ENCODE assay signal across 16 cellular contexts in genomic region chr6:154394571-154394970, GRCh38. TPM values are rescaled to one million over a fixed set of nuclear protein-coding genes. Genes with fewer than 3 reads are reported as not detected.
A peak's percentile ranks its signal among the peaks of the same experiment; 100 is the strongest.
DNase-seq lines count a peak whose midpoint lies in the region; ATAC-seq and TF ChIP-seq lines count a peak whose summit lies in the region.
"Had no signal": no experiment of that assay in that cellular context is flagged by ENCODE, and none has a peak within 500 bp of the region (broad histone marks: within the 10 kb centered on the region; RNA-seq: fewer than 3 reads in every experiment).

No MANE protein-coding gene starts in this region.

- H3K4me3 Mint-ChIP-seq in neural crest cell, result peak overlapping the region; percentile 1
- no peak overlapping the region for H3K4me3 Mint-ChIP-seq in T-helper 2 cell treated with Interferon-gamma antibody and Interleukin-4, amounts not matched to agents 5 μg/mL and 100 μg/mL, for 36 hours
- H3K4me3 Mint-ChIP-seq: CD4-positive, CD25-positive, alpha-beta regulatory T cell; HFFc6 had no signal

- TF ChIP-seq CTCF in IMR-90 (conservative IDR thresholded peaks at IDR 0.05; ENCODE audit: low read depth, low read length) (no peak), neural crest cell (conservative IDR thresholded peaks at IDR 0.05) (no peak)

- ATAC-seq in IMR-90 (ENCODE audit: low read depth), result no peak

- CTCF ChIA-PET in IMR-90 (lab: Yijun Ruan, JAX), result no interaction called here

- no peak overlapping the region for H3K9ac ChIP-seq in IMR-90 (ENCODE audit: low read depth, low read length)
- H3K9ac ChIP-seq: BLaER1 treated with 17β-estradiol and CSF1 and Interleukin-3, amounts not matched to agents 10 nM and 100 nM had no signal

- H3K9me3 Mint-ChIP-seq in neural crest cell, result peaks cover 2% of the 10 kb centered on the region
- H3K9me3 Mint-ChIP-seq in T-helper 2 cell treated with Interferon-gamma antibody and Interleukin-4, amounts not matched to agents 5 μg/mL and 100 μg/mL, for 36 hours, result no peaks in the 10 kb centered on the region

- in situ Hi-C loops in IMR-90 (cut with MboI; ENCODE audit: low sequenced_read_pairs), result no loop called here

- no peak overlapping the region for H2BK20ac ChIP-seq in IMR-90 (ENCODE audit: low read depth, low read length)

- DNase-seq in IMR-90 (no peak), globus pallidus (ENCODE audit: low spot score) (peak; percentile 65), neural crest cell (ENCODE audit: low read depth, low spot score) (no peak), superior temporal gyrus (ENCODE audit: extremely low spot score) (peak; percentile 72), OCI-M1 (lab: John Stamatoyannopoulos, UW) (no peak)
- no peak for DNase-seq in NK-92 treated with Interleukin-12 subunit alpha and Interleukin-12 subunit beta, amount 100 ng/mL, for 24 hours (lab: John Stamatoyannopoulos, UW)
- no peak for DNase-seq in T-helper 2 cell treated with Interferon-gamma antibody and Interleukin-4, amounts not matched to agents 5 μg/mL and 100 μg/mL, for 36 hours (ENCODE audit: low spot score)
- DNase-seq: ACHN; Calu3; CD4-positive, CD25-positive, alpha-beta regulatory T cell; DMS 273 treated with DMSO at 0.1 percent for 48 hours; HCEC 1CT; HFFc6 had no signal

- no peaks in the 10 kb centered on the region for H3K27me3 Mint-ChIP-seq in neural crest cell (ENCODE audit: low read depth)
- no peaks in the 10 kb centered on the region for H3K27me3 Mint-ChIP-seq in T-helper 2 cell treated with Interferon-gamma antibody and Interleukin-4, amounts not matched to agents 5 μg/mL and 100 μg/mL, for 36 hours (ENCODE audit: low read depth)

- peaks cover 46% of the 10 kb centered on the region for H3K4me1 Mint-ChIP-seq in neural crest cell
- no peaks in the 10 kb centered on the region for H3K4me1 Mint-ChIP-seq in T-helper 2 cell treated with Interferon-gamma antibody and Interleukin-4, amounts not matched to agents 5 μg/mL and 100 μg/mL, for 36 hours (ENCODE audit: low read depth)

- H3K4me1 ChIP-seq in IMR-90 (ENCODE audit: control insufficient read depth, insufficient read depth, low read length), result peaks cover 2% of the 10 kb centered on the region; the same call in 1 of the 2 replicates

- TF ChIP-seq POLR2A in IMR-90 (IDR thresholded peaks at IDR 0.05; ENCODE audit: low read depth, low read length), result no peak

- H3K9me1 ChIP-seq in IMR-90 (ENCODE audit: insufficient read depth, low read length), result peaks cover 11% of the 10 kb centered on the region; the same call in 1 of the 2 replicates

- no peak overlapping the region for H3K27ac ChIP-seq in IMR-90 (ENCODE audit: insufficient read depth, low read length)
- H3K27ac ChIP-seq: BLaER1 treated with 17β-estradiol and CSF1 and Interleukin-3, amounts not matched to agents 10 nM and 100 nM had no signal

- H3K14ac ChIP-seq in IMR-90 (replicated peaks; ENCODE audit: low read depth, low read length), result no peak overlapping the region

- no peak overlapping the region for H2AK9ac ChIP-seq in IMR-90 (replicated peaks; ENCODE audit: low read depth, low read length, poor library complexity)

- H3K27ac Mint-ChIP-seq in neural crest cell (ENCODE audit: unreplicated experiment), result peak overlapping the region; percentile 16
- H3K27ac Mint-ChIP-seq in T-helper 2 cell treated with Interferon-gamma antibody and Interleukin-4, amounts not matched to agents 5 μg/mL and 100 μg/mL, for 36 hours, result no peak overlapping the region
- H3K27ac Mint-ChIP-seq: CD4-positive, CD25-positive, alpha-beta regulatory T cell; HFFc6 had no signal

- H3K79me1 ChIP-seq in IMR-90 (ENCODE audit: low read depth in 1 of 2, low read length in 2 of 2), result 0 out of 4 replicates have a peak, but pooled peaks cover 0 to 6% of the 10 kb centered on the region in 2 experiments

- H2BK15ac ChIP-seq in IMR-90 (ENCODE audit: low read depth, low read length), result no peak overlapping the region

- no peak overlapping the region for H2AK5ac ChIP-seq in IMR-90 (ENCODE audit: low read depth, low read length)

- H3K36me3 ChIP-seq in IMR-90 (ENCODE audit: control insufficient read depth, insufficient read depth, low read length), result no peaks in the 10 kb centered on the region; the same call in 1 of the 2 replicates
- H3K36me3 ChIP-seq: BLaER1 treated with 17β-estradiol and CSF1 and Interleukin-3, amounts not matched to agents 10 nM and 100 nM had no signal

- H4K20me1 ChIP-seq in IMR-90 (ENCODE audit: insufficient read depth, low read length), result no peaks in the 10 kb centered on the region
- H4K20me1 ChIP-seq: BLaER1 treated with 17β-estradiol and CSF1 and Interleukin-3, amounts not matched to agents 10 nM and 100 nM had no signal

- no peaks in the 10 kb centered on the region for H3K27me3 ChIP-seq in IMR-90 (ENCODE audit: control insufficient read depth, insufficient read depth, low read length)
- H3K27me3 ChIP-seq: BLaER1 treated with 17β-estradiol and CSF1 and Interleukin-3, amounts not matched to agents 10 nM and 100 nM had no signal

- H2BK5ac ChIP-seq in IMR-90 (ENCODE audit: low read depth, low read length, poor library complexity, severe bottlenecking), result no peak overlapping the region

- H3K9me3 ChIP-seq in IMR-90 (ENCODE audit: control insufficient read depth, insufficient read depth, low read length), result no peaks in the 10 kb centered on the region

- no peak overlapping the region for H3K18ac ChIP-seq in IMR-90 (ENCODE audit: low read depth, low read length)

- no peak overlapping the region for H4K5ac ChIP-seq in IMR-90 (ENCODE audit: low read depth, low read length)

- no peak overlapping the region for H3K56ac ChIP-seq in IMR-90 (ENCODE audit: extremely low read depth, insufficient read depth, low read length)

- TF ChIP-seq RAD21 in IMR-90 (IDR thresholded peaks at IDR 0.05; ENCODE audit: low read length), result no peak

- no peak overlapping the region for H3K4me2 ChIP-seq in IMR-90 (ENCODE audit: low read depth, low read length)
- H3K4me2 ChIP-seq: BLaER1 treated with 17β-estradiol and CSF1 and Interleukin-3, amounts not matched to agents 10 nM and 100 nM had no signal

- H3K4me3 ChIP-seq in IMR-90 (ENCODE audit: insufficient read depth, low read depth, low read length), result no peak overlapping the region
- H3K4me3 ChIP-seq: BLaER1 treated with 17β-estradiol and CSF1 and Interleukin-3, amounts not matched to agents 10 nM and 100 nM had no signal

- H2AFZ ChIP-seq in IMR-90 (replicated peaks; ENCODE audit: low read length, poor library complexity), result no peak overlapping the region

- H3K36me3 Mint-ChIP-seq in neural crest cell (ENCODE audit: low read depth), result peaks cover 7% of the 10 kb centered on the region
- no peaks in the 10 kb centered on the region for H3K36me3 Mint-ChIP-seq in T-helper 2 cell treated with Interferon-gamma antibody and Interleukin-4, amounts not matched to agents 5 μg/mL and 100 μg/mL, for 36 hours (ENCODE audit: low read depth)
- H3K36me3 Mint-ChIP-seq: CD4-positive, CD25-positive, alpha-beta regulatory T cell had no signal

- H4K8ac ChIP-seq in IMR-90 (ENCODE audit: low read depth in 2 of 2, low read length in 2 of 2), result no peak overlapping the region

- WGBS in IMR-90 (ENCODE audit: extremely low coverage in 2 of 2, insufficient read length in 1 of 2), 2 experiments, result no CpG with 5 or more reads among the region's 3 CpGs

- no peak overlapping the region for H4K91ac ChIP-seq in IMR-90 (ENCODE audit: insufficient read depth, low read depth, low read length)

- no peak overlapping the region for H2BK120ac ChIP-seq in IMR-90 (ENCODE audit: low read depth, low read length)

- BruUV-seq in IMR-90 (replicated peaks; lab: Mats Ljungman, UMichigan), result no TSS peak

- no peak overlapping the region for H3K23ac ChIP-seq in IMR-90 (ENCODE audit: low read depth, low read length)

- H3K4ac ChIP-seq in IMR-90 (ENCODE audit: low read depth, low read length), result peak overlapping the region; percentile 7; the same call in 1 of the 2 replicates

- dilution Hi-C loops in IMR-90 (cut with HindIII; ENCODE audit: low sequenced_read_pairs, unreplicated experiment), result no loop called here

- intact Hi-C loops in IMR-90 (cut with micrococcal nuclease), result no loop called here

- POLR2A ChIA-PET in IMR-90 (lab: Charles Lee; ENCODE audit: unreplicated experiment), result no interaction called here

TF ChIP-seq in IMR-90, 13 proteins besides CTCF, POLR2A, EP300 and RAD21:
- TF ChIP-seq FOS (IDR thresholded peaks at IDR 0.05; ENCODE audit: low read depth, low read length) (no peak), MAFK (IDR thresholded peaks at IDR 0.05; ENCODE audit: low read depth, low read length) (no peak), SMC3 (IDR thresholded peaks at IDR 0.05; ENCODE audit: low read depth, low read length) (no peak), RFX5 (IDR thresholded peaks at IDR 0.05; ENCODE audit: low read depth, low read length) (no peak)
TF ChIP-seq in IMR-90: peak in this region for 0.

RNA-seq across cellular contexts. Expression of gene IPCEF1, which starts 38.0 kb away (rescaled TPM):
- total RNA-seq in IMR-90 (2012; rRNA removed) (under 0.01 TPM in 2 replicates), neural crest cell (0.28 and 0.52 TPM in 2 replicates)
- 0.03 and 0.07 TPM in 2 replicates for polyA plus RNA-seq in IMR-90 (2012; rRNA removed)
- polyA plus RNA-seq in IMR-90 (2012; cell fraction: cytosol; rRNA removed), result not detected in 2 replicates
- polyA plus RNA-seq in IMR-90 (2012; cell fraction: nucleus; rRNA removed; ENCODE audit: low replicate concordance), result 0.02 and 0.14 TPM in 2 replicates
- total RNA-seq: Daoy, HT1080 had no signal

Comparison
In these comparisons a context has a peak if more than half of its experiments do, and no peak if none do; other contexts are left out.
1. DNase-seq: peak in globus pallidus (single experiment) and superior temporal gyrus (single experiment); none in IMR-90 (single experiment), neural crest cell (single experiment), OCI-M1 (single experiment), NK-92 treated with Interleukin-12 subunit alpha and Interleukin-12 subunit beta, amount 100 ng/mL, for 24 hours (single experiment) and T-helper 2 cell treated with Interferon-gamma antibody and Interleukin-4, amounts not matched to agents 5 μg/mL and 100 μg/mL, for 36 hours (single experiment).